Comparison of ENCODE assay signal across 1 cellular context in genomic region chr7:114554781-114555537, GRCh38.
TF ChIP-seq lines count a peak whose summit lies in the region.

No MANE protein-coding gene starts in this region.

TF ChIP-seq in SK-N-SH treated with all-trans-retinoic acid at 6 μM for 48 hours, 23 proteins besides CTCF, POLR2A, EP300 and RAD21 (continued from another document):
- TF ChIP-seq, protein P1, sequence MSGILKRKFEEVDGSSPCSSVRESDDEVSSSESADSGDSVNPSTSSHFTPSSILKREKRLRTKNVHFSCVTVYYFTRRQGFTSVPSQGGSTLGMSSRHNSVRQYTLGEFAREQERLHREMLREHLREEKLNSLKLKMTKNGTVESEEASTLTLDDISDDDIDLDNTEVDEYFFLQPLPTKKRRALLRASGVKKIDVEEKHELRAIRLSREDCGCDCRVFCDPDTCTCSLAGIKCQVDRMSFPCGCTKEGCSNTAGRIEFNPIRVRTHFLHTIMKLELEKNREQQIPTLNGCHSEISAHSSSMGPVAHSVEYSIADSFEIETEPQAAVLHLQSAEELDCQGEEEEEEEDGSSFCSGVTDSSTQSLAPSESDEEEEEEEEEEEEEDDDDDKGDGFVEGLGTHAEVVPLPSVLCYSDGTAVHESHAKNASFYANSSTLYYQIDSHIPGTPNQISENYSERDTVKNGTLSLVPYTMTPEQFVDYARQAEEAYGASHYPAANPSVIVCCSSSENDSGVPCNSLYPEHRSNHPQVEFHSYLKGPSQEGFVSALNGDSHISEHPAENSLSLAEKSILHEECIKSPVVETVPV (CRISPR knock-in tag; IDR thresholded peaks at IDR 0.05) = no peak
- no peak for TF ChIP-seq ZC3H10 (CRISPR knock-in tag; IDR thresholded peaks at IDR 0.05)
- no peak for TF ChIP-seq ZNF565 (CRISPR knock-in tag; conservative IDR thresholded peaks at IDR 0.05; ENCODE audit: low read depth)
- TF ChIP-seq CSDC2 (CRISPR knock-in tag; IDR thresholded peaks at IDR 0.05) = no peak
- TF ChIP-seq PPARA (CRISPR knock-in tag; IDR thresholded peaks at IDR 0.05; ENCODE audit: borderline replicate concordance) = no peak
- TF ChIP-seq OSR1 (CRISPR knock-in tag; IDR thresholded peaks at IDR 0.05) = no peak
- no peak for TF ChIP-seq ZNF8 (CRISPR knock-in tag; IDR thresholded peaks at IDR 0.05)
- TF ChIP-seq ZNF70 (CRISPR knock-in tag; IDR thresholded peaks at IDR 0.05) = no peak
- TF ChIP-seq RARB (CRISPR knock-in tag; IDR thresholded peaks at IDR 0.05) = no peak
